ENCODE assay signal across 1 cellular context in genomic region chr12:7018350-7019042, GRCh38.
TF ChIP-seq lines count a peak whose summit lies in the region.

Gene LPCAT3 (minus strand): TSS chr12:7018476. CDS start chr12:7018424, 52 bp downstream.

TF ChIP-seq in HepG2, 621 proteins besides CTCF, POLR2A, EP300 and RAD21 (continued from another document and continues in another):
- peak; percentile 41; the same call in 1 of the 2 replicates for TF ChIP-seq ZNF275 (CRISPR knock-in tag; IDR thresholded peaks at IDR 0.05; ENCODE audit: borderline replicate concordance)
- peak; percentile 42; the same call in 1 of the 2 replicates for TF ChIP-seq ZNF563 (CRISPR knock-in tag; IDR thresholded peaks at IDR 0.05)
- TF ChIP-seq MXI1 (IDR thresholded peaks at IDR 0.05; ENCODE audit: borderline replicate concordance, low read depth, low read length) = peak; percentile 37; the same call in 1 of the 3 replicates
- TF ChIP-seq ZNF761 (CRISPR knock-in tag; conservative IDR thresholded peaks at IDR 0.05) = 0 out of 2 replicates have a peak, but pooled peaks have one; percentile 72
- no peak for TF ChIP-seq ZNF432 (CRISPR knock-in tag; IDR thresholded peaks at IDR 0.05; ENCODE audit: borderline replicate concordance)
- peak; percentile 61; the same call in 1 of the 2 replicates for TF ChIP-seq MYC (CRISPR knock-in tag; IDR thresholded peaks at IDR 0.05; ENCODE audit: borderline replicate concordance)
- peak; percentile 91 for TF ChIP-seq SKIL (CRISPR knock-in tag; IDR thresholded peaks at IDR 0.05; ENCODE audit: borderline replicate concordance)
- no peak for TF ChIP-seq CENPT (CRISPR knock-in tag; IDR thresholded peaks at IDR 0.05; ENCODE audit: low read depth)
- peak; percentile 26 for TF ChIP-seq ZFX (CRISPR knock-in tag; IDR thresholded peaks at IDR 0.05; ENCODE audit: low read depth)
- TF ChIP-seq IRF2 (CRISPR knock-in tag; IDR thresholded peaks at IDR 0.05) = peak; percentile 61; the same call in 1 of the 2 replicates
- no peak for TF ChIP-seq ZNF615 (CRISPR knock-in tag; IDR thresholded peaks at IDR 0.05; ENCODE audit: borderline replicate concordance)
- peak; percentile 50; the same call in 1 of the 2 replicates for TF ChIP-seq YEATS2 (CRISPR knock-in tag; IDR thresholded peaks at IDR 0.05; ENCODE audit: borderline replicate concordance)
- TF ChIP-seq HMG20B (CRISPR knock-in tag; conservative IDR thresholded peaks at IDR 0.05) = peak; percentile 54
- peak in 1 of 2 experiments; percentile 47; a peak in 1 of 4 replicates for TF ChIP-seq KLF16 (CRISPR knock-in tag; IDR thresholded peaks at IDR 0.05)
- no peak for TF ChIP-seq HMGXB3 (CRISPR knock-in tag; IDR thresholded peaks at IDR 0.05; ENCODE audit: borderline replicate concordance)
- no peak for TF ChIP-seq ZNF3 (CRISPR knock-in tag; IDR thresholded peaks at IDR 0.05)
- peak; percentile 42; the same call in 1 of the 2 replicates for TF ChIP-seq PHF20 (CRISPR knock-in tag; IDR thresholded peaks at IDR 0.05)
- TF ChIP-seq SMAD3 (CRISPR knock-in tag; IDR thresholded peaks at IDR 0.05) = peak; percentile 55
- TF ChIP-seq DBP (CRISPR knock-in tag; IDR thresholded peaks at IDR 0.05; ENCODE audit: not compliant biosample characterization) = no peak
- TF ChIP-seq AGO1 (IDR thresholded peaks at IDR 0.05; ENCODE audit: low read depth, low read length, poor library complexity, severe bottlenecking) = peak; percentile 63
- TF ChIP-seq MIXL1 (CRISPR knock-in tag; IDR thresholded peaks at IDR 0.05) = peak; percentile 22; the same call in 1 of the 2 replicates
- TF ChIP-seq ZNF710 (CRISPR knock-in tag; IDR thresholded peaks at IDR 0.05; ENCODE audit: borderline replicate concordance) = 0 out of 2 replicates have a peak, but pooled peaks have one; percentile 21
- TF ChIP-seq HNF4A (CRISPR knock-in tag; IDR thresholded peaks at IDR 0.05) = peak; percentile 41; the same call in 1 of the 2 replicates
- TF ChIP-seq KIAA2018 (CRISPR knock-in tag; IDR thresholded peaks at IDR 0.05; ENCODE audit: borderline replicate concordance) = peak; percentile 54; the same call in 1 of the 2 replicates
- TF ChIP-seq THAP9 (CRISPR knock-in tag; IDR thresholded peaks at IDR 0.05; ENCODE audit: borderline replicate concordance) = 0 out of 2 replicates have a peak, but pooled peaks have one; percentile 62
- 0 out of 2 replicates have a peak, but pooled peaks have one; percentile 62 for TF ChIP-seq ZNF20 (CRISPR knock-in tag; IDR thresholded peaks at IDR 0.05)
- 0 out of 2 replicates have a peak, but pooled peaks have one; percentile 67 for TF ChIP-seq ESRRA (CRISPR knock-in tag; IDR thresholded peaks at IDR 0.05; ENCODE audit: low read depth)
